In the genomic region with DNA sequence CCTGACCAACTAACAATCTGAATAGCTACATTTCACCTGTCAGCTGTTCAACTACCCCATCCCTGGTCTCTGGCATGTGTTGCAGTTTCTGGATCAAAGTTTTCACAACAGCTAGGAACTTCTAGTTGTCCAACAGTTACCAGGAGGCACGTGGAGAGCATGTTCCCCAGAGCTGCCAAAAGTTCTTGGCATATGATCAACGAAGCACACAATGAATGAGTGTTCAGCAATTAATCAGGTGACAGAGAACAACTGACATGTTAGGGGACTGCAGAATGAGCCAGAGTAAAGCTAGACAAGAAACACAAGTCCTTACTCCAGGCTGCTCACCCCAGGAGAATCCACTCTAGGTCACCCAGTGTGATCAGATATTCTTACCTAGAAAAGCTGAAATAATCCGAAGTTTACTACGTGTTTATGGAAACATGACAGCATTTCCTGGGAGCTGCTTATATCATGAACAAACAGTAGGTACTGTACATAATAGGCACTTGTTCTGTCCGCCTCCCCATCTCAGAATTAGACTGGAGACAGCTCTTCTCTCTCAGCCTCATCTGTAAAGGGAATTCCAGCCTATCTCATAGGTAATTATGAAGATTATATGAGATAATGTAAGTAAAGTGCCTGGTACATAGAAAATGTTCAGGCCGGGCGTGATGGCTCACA, we compare ENCODE assay signal across 10 cellular contexts. TPM values are rescaled to one million over a fixed set of nuclear protein-coding genes. Genes with fewer than 3 reads are reported as not detected.
DNase-seq lines count a peak whose midpoint lies in the region; ATAC-seq and TF ChIP-seq lines count a peak whose summit lies in the region.
"Had no signal": no experiment of that assay in that cellular context is flagged by ENCODE, and none has a peak within 500 bp of the region (broad histone marks: within the 10 kb centered on the region; RNA-seq: fewer than 3 reads in every experiment).

No MANE protein-coding gene starts in this region.

- peaks cover 4% of the 10 kb centered on the region for H3K9me3 Mint-ChIP-seq in activated T-helper 17 cell treated with anti-CD3 and anti-CD28 coated beads, Interleukin-2, amount 50 U/mL, for 72 hours

- no peak overlapping the region for H3K27ac Mint-ChIP-seq in activated T-helper 17 cell treated with anti-CD3 and anti-CD28 coated beads, Interleukin-2, amount 50 U/mL, for 72 hours

- no peak for TF ChIP-seq CTCF in prostate gland (IDR thresholded peaks at IDR 0.05)

- intact Hi-C loops in prostate gland (cut with DNase I), result no loop called here

- no peaks in the 10 kb centered on the region for H3K27me3 ChIP-seq in prostate gland (replicated peaks; ENCODE audit: insufficient read depth)

- H3K4me1 ChIP-seq in prostate gland (replicated peaks), result no peaks in the 10 kb centered on the region

- no peaks in the 10 kb centered on the region for H3K9me3 ChIP-seq in prostate gland

- no peak for TF ChIP-seq POLR2A in prostate gland (IDR thresholded peaks at IDR 0.05)

- H3K36me3 Mint-ChIP-seq in activated T-helper 17 cell treated with anti-CD3 and anti-CD28 coated beads, Interleukin-2, amount 50 U/mL, for 72 hours (ENCODE audit: low read depth), result no peaks in the 10 kb centered on the region

- in situ Hi-C loops in G401 (cut with HindIII; ENCODE audit: low sequenced_read_pairs), result no loop called here

- H3K4me3 ChIP-seq in prostate gland, result no peak overlapping the region

- peaks cover 2% of the 10 kb centered on the region for H3K4me1 Mint-ChIP-seq in activated T-helper 17 cell treated with anti-CD3 and anti-CD28 coated beads, Interleukin-2, amount 50 U/mL, for 72 hours

- no peaks in the 10 kb centered on the region for H3K36me3 ChIP-seq in prostate gland

- peak; percentile 19 for DNase-seq in G401 (ENCODE audit: low spot score)
- DNase-seq in RPMI7951 (ENCODE audit: low read depth), result peak; percentile 80
- DNase-seq in globus pallidus (ENCODE audit: low spot score), result peak; percentile 71
- DNase-seq in prostate gland (ENCODE audit: low spot score), result peak; percentile 85
- no peak for DNase-seq in activated effector memory CD4-positive, alpha-beta T cell treated with anti-CD3 and anti-CD28 coated beads, Interleukin-2, amount 50 U/mL, for 16 hours
- DNase-seq: activated T-cell treated with anti-CD3 and anti-CD28 coated beads, Interleukin-2, amount 50 U/mL, for 48 hours; DMS153 had no signal

- no peaks in the 10 kb centered on the region for H3K27me3 Mint-ChIP-seq in activated T-helper 17 cell treated with anti-CD3 and anti-CD28 coated beads, Interleukin-2, amount 50 U/mL, for 72 hours

- H3K27ac ChIP-seq in prostate gland, result no peak overlapping the region

- 37% methylated on average over 7 of the region's 7 CpGs for WGBS in prostate gland

- ATAC-seq in activated T-helper 17 cell treated with anti-CD3 and anti-CD28 coated beads, Interleukin-2, amount 50 U/mL, for 72 hours (replicated peaks), result no peak
- no peak for ATAC-seq in GM19351 (IDR thresholded peaks at IDR 0.05; ENCODE audit: unreplicated experiment)
- ATAC-seq in GM18511 (IDR thresholded peaks at IDR 0.05; ENCODE audit: unreplicated experiment), result no peak

- no peak overlapping the region for H3K4me3 Mint-ChIP-seq in activated T-helper 17 cell treated with anti-CD3 and anti-CD28 coated beads, Interleukin-2, amount 50 U/mL, for 72 hours

RNA-seq across cellular contexts. Expression of gene ZNF438, which starts 50.6 kb away (rescaled TPM):
- 1.0 and 9.6 TPM in 2 replicates for total RNA-seq in G401 (2014; rRNA removed; shearing (Covaris generic))
- 5.2 and 7.6 TPM in 2 replicates for total RNA-seq in RPMI7951 (2014; rRNA removed; shearing (Covaris generic))
- 10 to 100 TPM in 1 of 2 donors, 1 to 10 TPM in 1; 1.5 to 10.1 TPM for total RNA-seq in prostate gland
- total RNA-seq in activated T-helper 17 cell treated with anti-CD3 and anti-CD28 coated beads, Interleukin-2, amount 50 U/mL, for 72 hours, result 1 to 10 TPM; 5.1 to 6.2 TPM
